9 cellular contexts compared by ENCODE assay signal in the genomic region with DNA sequence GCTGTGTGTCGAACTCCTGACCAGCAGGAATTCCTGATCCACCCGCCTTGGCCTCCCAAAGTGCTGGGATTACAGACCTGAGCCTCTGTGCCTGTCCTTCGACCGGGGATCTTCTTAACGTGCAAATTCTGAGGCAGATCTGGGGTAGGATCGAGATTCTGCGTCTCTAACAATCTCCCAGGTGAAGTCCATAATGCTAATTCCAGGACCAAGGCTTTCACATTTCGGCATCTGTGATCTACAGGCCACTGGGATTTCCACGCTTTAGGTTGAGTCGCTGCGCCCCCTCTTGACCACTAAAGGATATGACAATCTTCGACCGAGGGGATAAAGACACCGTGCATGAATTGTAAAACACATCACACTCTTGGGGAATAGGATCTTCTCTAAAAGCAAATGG. TPM values are rescaled to one million over a fixed set of nuclear protein-coding genes. Genes with fewer than 3 reads are reported as not detected.
A peak's percentile ranks its signal among the peaks of the same experiment; 100 is the strongest.
DNase-seq lines count a peak whose midpoint lies in the region; ATAC-seq and TF ChIP-seq lines count a peak whose summit lies in the region.
"Had no signal": no experiment of that assay in that cellular context is flagged by ENCODE, and none has a peak within 500 bp of the region (broad histone marks: within the 10 kb centered on the region; RNA-seq: fewer than 3 reads in every experiment).

No MANE protein-coding gene starts in this region.

- TF ChIP-seq CTCF in GM12872 (IDR thresholded peaks at IDR 0.05; ENCODE audit: insufficient read depth, low read depth, low read length) = peak; percentile 73
- peak; percentile 72 for TF ChIP-seq CTCF in cardiac muscle cell (IDR thresholded peaks at IDR 0.05; ENCODE audit: low read depth, low read length)

- H3K4me1 Mint-ChIP-seq in activated naive CD8-positive, alpha-beta T cell treated with anti-CD3 and anti-CD28 coated beads, Interleukin-2, amount 50 U/mL, for 24 hours = peaks cover 23% of the 10 kb centered on the region

- H3K27me3 ChIP-seq in cardiac muscle cell = no peaks in the 10 kb centered on the region

- H3K27ac ChIP-seq in cardiac muscle cell = no peak overlapping the region

- no peaks in the 10 kb centered on the region for H3K9me3 ChIP-seq in cardiac muscle cell (ENCODE audit: low read depth)

- H3K4me1 ChIP-seq in cardiac muscle cell (ENCODE audit: low read depth) = no peaks in the 10 kb centered on the region

- peak; percentile 29 for DNase-seq in NCI-H128 (lab: John Stamatoyannopoulos, UW; ENCODE audit: unreplicated experiment)
- peak; percentile 58 for DNase-seq in SK-N-DZ (ENCODE audit: low spot score)
- DNase-seq in activated naive CD8-positive, alpha-beta T cell treated with anti-CD3 and anti-CD28 coated beads, Interleukin-2, amount 50 U/mL, for 24 hours = peak; percentile 67
- peak; percentile 82 to 85 for DNase-seq in cardiac muscle cell (ENCODE audit: low read depth in 1 of 2, low spot score in 1 of 2)
- peak; percentile 83 for DNase-seq in pons (ENCODE audit: low spot score)
- no peak for DNase-seq in NK-92 (lab: John Stamatoyannopoulos, UW; ENCODE audit: unreplicated experiment)

- peak overlapping the region; percentile 53 for H3K27ac Mint-ChIP-seq in activated naive CD8-positive, alpha-beta T cell treated with anti-CD3 and anti-CD28 coated beads, Interleukin-2, amount 50 U/mL, for 24 hours
- H3K27ac Mint-ChIP-seq: activated naive CD4-positive, alpha-beta T cell treated with anti-CD3 and anti-CD28 coated beads, Interleukin-2, amount 50 U/mL, for 24 hours had no signal

- no peaks in the 10 kb centered on the region for H3K9me3 Mint-ChIP-seq in activated naive CD8-positive, alpha-beta T cell treated with anti-CD3 and anti-CD28 coated beads, Interleukin-2, amount 50 U/mL, for 24 hours
- H3K9me3 Mint-ChIP-seq: activated naive CD4-positive, alpha-beta T cell treated with anti-CD3 and anti-CD28 coated beads, Interleukin-2, amount 50 U/mL, for 24 hours had no signal

- no peaks in the 10 kb centered on the region for H3K36me3 Mint-ChIP-seq in activated naive CD8-positive, alpha-beta T cell treated with anti-CD3 and anti-CD28 coated beads, Interleukin-2, amount 50 U/mL, for 24 hours (ENCODE audit: low read depth)
- H3K36me3 Mint-ChIP-seq: activated naive CD4-positive, alpha-beta T cell treated with anti-CD3 and anti-CD28 coated beads, Interleukin-2, amount 50 U/mL, for 24 hours had no signal

- H3K36me3 ChIP-seq in cardiac muscle cell = no peaks in the 10 kb centered on the region

- no peak overlapping the region for H3K4me3 Mint-ChIP-seq in activated naive CD8-positive, alpha-beta T cell treated with anti-CD3 and anti-CD28 coated beads, Interleukin-2, amount 50 U/mL, for 24 hours
- H3K4me3 Mint-ChIP-seq: activated naive CD4-positive, alpha-beta T cell treated with anti-CD3 and anti-CD28 coated beads, Interleukin-2, amount 50 U/mL, for 24 hours had no signal

- peak; percentile 57 for ATAC-seq in activated naive CD8-positive, alpha-beta T cell treated with anti-CD3 and anti-CD28 coated beads, Interleukin-2, amount 50 U/mL, for 24 hours
- ATAC-seq in HG02623 (IDR thresholded peaks at IDR 0.05; ENCODE audit: unreplicated experiment) = no peak

- H3K27me3 Mint-ChIP-seq in activated naive CD8-positive, alpha-beta T cell treated with anti-CD3 and anti-CD28 coated beads, Interleukin-2, amount 50 U/mL, for 24 hours = peaks cover 3% of the 10 kb centered on the region
- H3K27me3 Mint-ChIP-seq: activated naive CD4-positive, alpha-beta T cell treated with anti-CD3 and anti-CD28 coated beads, Interleukin-2, amount 50 U/mL, for 24 hours had no signal

- H3K4me3 ChIP-seq in cardiac muscle cell = no peak overlapping the region

RNA-seq across cellular contexts. Expression of gene FOS, which starts 24.8 kb away (rescaled TPM):
- 2.0 and 2.5 TPM in 2 replicates for polyA plus RNA-seq in SK-N-DZ (2014; cell fraction: cytosol; rRNA removed)
- polyA plus RNA-seq in SK-N-DZ (2014; cell fraction: nucleus; rRNA removed) = 9.7 and 20.3 TPM in 2 replicates
- total RNA-seq in cardiac muscle cell = 44.3 and 66.0 TPM in 2 replicates
- polyA plus RNA-seq in cardiac muscle cell = 45.3 and 55.3 TPM in 2 replicates
